1 cellular context compared by ENCODE assay signal in genomic region chr2:134706587-134707329, GRCh38.
TF ChIP-seq lines count a peak whose summit lies in the region.

No MANE protein-coding gene starts in this region.

TF ChIP-seq in GM23338, 12 proteins besides CTCF, POLR2A, EP300 and RAD21 (continued from another document):
- TF ChIP-seq ZNF462 (CRISPR knock-in tag; IDR thresholded peaks at IDR 0.05) (no peak), ZNF331 (CRISPR knock-in tag; IDR thresholded peaks at IDR 0.05; ENCODE audit: low read depth) (no peak)
